Comparison of ENCODE assay signal across 31 cellular contexts in the genomic region with DNA sequence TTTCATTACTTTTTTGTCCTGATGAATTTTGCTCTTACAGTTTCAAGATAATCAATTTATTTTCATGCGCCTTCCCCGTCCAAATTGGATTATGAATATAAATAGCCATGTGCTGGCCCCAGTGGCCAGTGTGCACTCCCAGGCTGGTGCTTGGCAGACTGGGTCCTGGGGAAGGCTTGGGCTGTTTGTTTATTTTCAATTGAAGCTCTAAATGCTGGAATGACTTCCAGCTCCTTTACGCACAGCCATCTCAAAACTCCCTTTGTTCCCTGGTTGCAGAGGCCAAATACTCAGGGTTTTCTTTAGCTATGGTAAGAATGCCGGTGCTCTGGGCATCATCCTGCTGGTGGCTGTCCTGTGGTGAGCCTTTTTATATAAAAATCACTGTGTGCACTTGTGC.
DNase-seq lines count a peak whose midpoint lies in the region; ATAC-seq and FAIRE-seq lines count a peak whose summit lies in the region.
"Had no signal": no experiment of that assay in that cellular context is flagged by ENCODE, and none has a peak within 500 bp of the region (broad histone marks: within the 10 kb centered on the region; RNA-seq: fewer than 3 reads in every experiment).

No MANE protein-coding gene starts in this region.

- peaks cover 16% of the 10 kb centered on the region for H3K4me1 Mint-ChIP-seq in stimulated activated naive CD8-positive, alpha-beta T cell treated with anti-CD3 and anti-CD28 coated beads, Interleukin-15, amount 100 ng/mL, for 72 hours

- H3K27ac Mint-ChIP-seq in stimulated activated naive CD8-positive, alpha-beta T cell treated with anti-CD3 and anti-CD28 coated beads, Interleukin-15, amount 100 ng/mL, for 72 hours = no peak overlapping the region
- H3K27ac Mint-ChIP-seq: activated CD4-positive, alpha-beta memory T cell treated with anti-CD3 and anti-CD28 coated beads for 36 hours; activated naive CD4-positive, alpha-beta T cell treated with anti-CD3 and anti-CD28 coated beads, Interleukin-2, amount 50 U/mL, for 24 hours; activated T-helper 1 cell treated with anti-CD3 and anti-CD28 coated beads, Interleukin-12 subunit alpha, Interleukin-12 subunit beta, Interleukin-2, Interleukin-4 antibody, amounts not matched to agents 30 ng/mL and 10 ng/mL and 1 ng/mL, durations not matched to agents 14 hours and 24 hours and 36 hours; CD4-positive, CD25-positive, alpha-beta regulatory T cell; IgD-negative memory B cell; natural killer cell treated with Interleukin-12 subunit alpha and Interleukin-12 subunit beta and Interleukin-15 and Interleukin-18, amount 100 ng/mL, for 72 hours had no signal

- H3K4me3 Mint-ChIP-seq in stimulated activated naive CD8-positive, alpha-beta T cell treated with anti-CD3 and anti-CD28 coated beads, Interleukin-15, amount 100 ng/mL, for 72 hours = no peak overlapping the region
- H3K4me3 Mint-ChIP-seq: activated CD4-positive, alpha-beta memory T cell treated with anti-CD3 and anti-CD28 coated beads for 36 hours; activated naive CD4-positive, alpha-beta T cell treated with anti-CD3 and anti-CD28 coated beads, Interleukin-2, amount 50 U/mL, for 24 hours; activated T-helper 1 cell treated with anti-CD3 and anti-CD28 coated beads, Interleukin-12 subunit alpha, Interleukin-12 subunit beta, Interleukin-2, Interleukin-4 antibody, amounts not matched to agents 30 ng/mL and 10 ng/mL and 1 ng/mL, durations not matched to agents 14 hours and 24 hours and 36 hours; CD4-positive, CD25-positive, alpha-beta regulatory T cell; IgD-negative memory B cell; natural killer cell treated with Interleukin-12 subunit alpha and Interleukin-12 subunit beta and Interleukin-15 and Interleukin-18, amount 100 ng/mL, for 72 hours had no signal

- DNase-seq in C1 segment of cervical spinal cord (lab: John Stamatoyannopoulos, UW) = peak in 8 of 14 donors; percentile 6 to 38 (median 13)
- DNase-seq in SK-N-DZ (ENCODE audit: low spot score) = peak; percentile 44
- DNase-seq in frontal cortex (ENCODE audit: low spot score in 2 of 2) = peak; percentile 42 to 44
- DNase-seq in pons (ENCODE audit: low spot score) = peak; percentile 81
- DNase-seq in activated effector memory CD4-positive, alpha-beta T cell treated with anti-CD3 and anti-CD28 coated beads, Interleukin-2, amount 50 U/mL, for 16 hours = no peak
- no peak for DNase-seq in stimulated activated naive CD8-positive, alpha-beta T cell treated with anti-CD3 and anti-CD28 coated beads, Interleukin-15, amount 100 ng/mL, for 72 hours
- no peak for DNase-seq in NCI-H2196 treated with DMSO at 0.1 percent for 48 hours (lab: John Stamatoyannopoulos, UW; ENCODE audit: unreplicated experiment)
- DNase-seq in activated CD4-positive, alpha-beta T cell treated with anti-CD3 and anti-CD28 coated beads for 4 hours = no peak
- DNase-seq: activated CD4-positive, alpha-beta memory T cell treated with anti-CD3 and anti-CD28 coated beads for 36 hours; activated CD8-positive, alpha-beta memory T cell treated with anti-CD3 and anti-CD28 coated beads, Interleukin-2, amount 50 U/mL, for 4 hours; CD4-positive, CD25-positive, alpha-beta regulatory T cell; cortex of kidney; left ventricle myocardium inferior; NCI-H1105 treated with DMSO at 0.1 percent for 48 hours; NCI-H2081; NCI-H345; NCI-H748 treated with DMSO at 0.1 percent for 48 hours; ovary; stimulated activated CD4-positive, alpha-beta T cell treated with anti-CD3 and anti-CD28 coated beads, Interleukin-2, amount 100 ng/mL, for 24 hours had no signal

- no peaks in the 10 kb centered on the region for H3K27me3 Mint-ChIP-seq in stimulated activated naive CD8-positive, alpha-beta T cell treated with anti-CD3 and anti-CD28 coated beads, Interleukin-15, amount 100 ng/mL, for 72 hours
- H3K27me3 Mint-ChIP-seq: activated CD4-positive, alpha-beta memory T cell treated with anti-CD3 and anti-CD28 coated beads for 36 hours; activated naive CD4-positive, alpha-beta T cell treated with anti-CD3 and anti-CD28 coated beads, Interleukin-2, amount 50 U/mL, for 24 hours; IgD-negative memory B cell; natural killer cell treated with Interleukin-12 subunit alpha and Interleukin-12 subunit beta and Interleukin-15 and Interleukin-18, amount 100 ng/mL, for 72 hours had no signal

- no peak for ATAC-seq in stimulated activated naive CD8-positive, alpha-beta T cell treated with anti-CD3 and anti-CD28 coated beads, Interleukin-15, amount 100 ng/mL, for 72 hours
- ATAC-seq: activated CD4-positive, CD25-positive, alpha-beta regulatory T cell treated with anti-CD3 and anti-CD28 coated beads, Interleukin-2, amount 50 U/mL, for 24 hours; esophagus mucosa; gastroesophageal sphincter; natural killer cell treated with Interleukin-12 subunit alpha and Interleukin-12 subunit beta and Interleukin-15 and Interleukin-18, amount 100 ng/mL, for 72 hours had no signal

- FAIRE-seq in frontal cortex (lab: Jason Lieb, UNC) = no peak
- FAIRE-seq: bronchial epithelial cell, H1, islet of Langerhans, RCC 7860, TTC549 had no signal

- no peaks in the 10 kb centered on the region for H3K9me3 Mint-ChIP-seq in stimulated activated naive CD8-positive, alpha-beta T cell treated with anti-CD3 and anti-CD28 coated beads, Interleukin-15, amount 100 ng/mL, for 72 hours
- H3K9me3 Mint-ChIP-seq: activated CD4-positive, alpha-beta memory T cell treated with anti-CD3 and anti-CD28 coated beads for 36 hours; activated naive CD4-positive, alpha-beta T cell treated with anti-CD3 and anti-CD28 coated beads, Interleukin-2, amount 50 U/mL, for 24 hours; activated T-helper 1 cell treated with anti-CD3 and anti-CD28 coated beads, Interleukin-12 subunit alpha, Interleukin-12 subunit beta, Interleukin-2, Interleukin-4 antibody, amounts not matched to agents 30 ng/mL and 10 ng/mL and 1 ng/mL, durations not matched to agents 14 hours and 24 hours and 36 hours; CD4-positive, CD25-positive, alpha-beta regulatory T cell; IgD-negative memory B cell; natural killer cell treated with Interleukin-12 subunit alpha and Interleukin-12 subunit beta and Interleukin-15 and Interleukin-18, amount 100 ng/mL, for 72 hours had no signal

Comparison
In these comparisons a context has a peak if more than half of its experiments do, and no peak if none do; other contexts are left out.
1. DNase-seq: peak in C1 segment of cervical spinal cord (8 of 14), SK-N-DZ (single experiment), frontal cortex (2 of 2) and pons (single experiment); none in activated effector memory CD4-positive, alpha-beta T cell treated with anti-CD3 and anti-CD28 coated beads, Interleukin-2, amount 50 U/mL, for 16 hours (single experiment), stimulated activated naive CD8-positive, alpha-beta T cell treated with anti-CD3 and anti-CD28 coated beads, Interleukin-15, amount 100 ng/mL, for 72 hours (0 of 2), NCI-H2196 treated with DMSO at 0.1 percent for 48 hours (single experiment) and activated CD4-positive, alpha-beta T cell treated with anti-CD3 and anti-CD28 coated beads for 4 hours (0 of 2).